ENCODE assay signal across 8 cellular contexts in genomic region chr20:1777476-1777820, GRCh38.
DNase-seq lines count a peak whose midpoint lies in the region; ATAC-seq, FAIRE-seq and TF ChIP-seq lines count a peak whose summit lies in the region.

No MANE protein-coding gene starts in this region.

- H3K27me3 Mint-ChIP-seq in astrocyte (ENCODE audit: low read depth, unreplicated experiment) (peaks cover 11% of the 10 kb centered on the region), natural killer cell (ENCODE audit: low read depth in 2 of 2) (peaks cover 11 to 15% of the 10 kb centered on the region in 2 donors)

- H3K27ac ChIP-seq in BLaER1 (no peak overlapping the region), HEK293 (ENCODE audit: extremely low read depth, low read depth, low read length) (no peak overlapping the region), astrocyte (ENCODE audit: low read depth, low read length) (no peak overlapping the region)

- CTCF ChIA-PET in HEK293 (lab: Yijun Ruan, JAX): interaction anchor here (0.6 to 2.9 kb wide), 46 partner anchors 9 to 676 kb away, joined by 3 to 70 read pairs (median 4); partner anchors contain the start of gene NSFL1C

- TF ChIP-seq CTCF in HEK293 (tag by site-specific recombination; IDR thresholded peaks at IDR 0.05) (no peak), astrocyte (IDR thresholded peaks at IDR 0.05; ENCODE audit: insufficient read depth, low read depth, low read length) (no peak), natural killer cell (IDR thresholded peaks at IDR 0.05) (no peak), omental fat pad (IDR thresholded peaks at IDR 0.05) (no peak)

- DNase-seq in astrocyte (ENCODE audit: low read depth) (no peak), natural killer cell (no peak), NAMALWA (ENCODE audit: low spot score) (no peak), NOMO-1 treated with dmso at 0.1 percent for 144 hours (lab: John Stamatoyannopoulos, UW; ENCODE audit: unreplicated experiment) (no peak), omental fat pad (ENCODE audit: low spot score) (no peak)

- H3K36me3 Mint-ChIP-seq in astrocyte (ENCODE audit: low read depth, unreplicated experiment) (peaks cover 3% of the 10 kb centered on the region), natural killer cell (no peaks in the 10 kb centered on the region)

- H3K27me3 ChIP-seq in BLaER1: no peaks in the 10 kb centered on the region
- H3K27me3 ChIP-seq in astrocyte (ENCODE audit: insufficient read depth, low read length): no peaks in the 10 kb centered on the region

- peak overlapping the region; percentile 85 for H2AFZ ChIP-seq in astrocyte (ENCODE audit: low read depth, low read length)

- peaks cover 12% of the 10 kb centered on the region for H3K79me2 ChIP-seq in astrocyte (ENCODE audit: insufficient read depth, low read length)

- POLR2A ChIA-PET in HEK293 (lab: Yijun Ruan, JAX): interaction anchor here (0.6 to 1.4 kb wide), 8 partner anchors 11 to 304 kb away, joined by 3 to 11 read pairs (median 4); no protein-coding TSS in a partner anchor

- H3K9me3 Mint-ChIP-seq in astrocyte (ENCODE audit: unreplicated experiment) (no peaks in the 10 kb centered on the region), natural killer cell (no peaks in the 10 kb centered on the region)

- H4K20me1 ChIP-seq in BLaER1 (no peaks in the 10 kb centered on the region), astrocyte (ENCODE audit: insufficient read depth, low read length) (no peaks in the 10 kb centered on the region)

- H3K4me3 Mint-ChIP-seq in astrocyte (ENCODE audit: unreplicated experiment) (peak overlapping the region; percentile 91), natural killer cell (peak overlapping the region; percentile 92)

- peak overlapping the region; percentile 76; the same call in 1 of the 2 replicates for H3K4me3 ChIP-seq in BLaER1
- H3K4me3 ChIP-seq in HEK293 (ENCODE audit: low read depth, low read length): no peak overlapping the region
- H3K4me3 ChIP-seq in astrocyte (ENCODE audit: insufficient read depth, low read depth, low read length): no peak overlapping the region

- H3K4me2 ChIP-seq in BLaER1 (peak overlapping the region; percentile 85), astrocyte (ENCODE audit: low read length) (peak overlapping the region; percentile 93)

- intact Hi-C loops in natural killer cell (cut with micrococcal nuclease): loop anchor here (10.0 kb wide), 1 partner anchor 463 kb away; no protein-coding TSS in a partner anchor

- H3K4me1 Mint-ChIP-seq in astrocyte (ENCODE audit: low read depth, unreplicated experiment): peaks cover 11% of the 10 kb centered on the region
- H3K4me1 Mint-ChIP-seq in natural killer cell: peaks cover 19 to 21% of the 10 kb centered on the region in 2 donors

- no peaks in the 10 kb centered on the region for H3K36me3 ChIP-seq in BLaER1
- H3K36me3 ChIP-seq in HEK293 (ENCODE audit: control insufficient read depth in 2 of 2, insufficient read depth in 1 of 2, low read length in 2 of 2): no peaks in the 10 kb centered on the region
- no peaks in the 10 kb centered on the region for H3K36me3 ChIP-seq in astrocyte (ENCODE audit: insufficient read depth, low read length)

- H3K27ac Mint-ChIP-seq in astrocyte (ENCODE audit: unreplicated experiment): no peak overlapping the region
- peak overlapping the region; percentile 51 to 81 for H3K27ac Mint-ChIP-seq in natural killer cell

- H3K4me1 ChIP-seq in BLaER1 (peaks cover 9% of the 10 kb centered on the region), HEK293 (ENCODE audit: control insufficient read depth, insufficient read depth, low read length) (peaks cover 4% of the 10 kb centered on the region), astrocyte (ENCODE audit: insufficient read depth, low read length) (peaks cover 9% of the 10 kb centered on the region)

- H3K9me3 ChIP-seq in BLaER1: no peaks in the 10 kb centered on the region
- H3K9me3 ChIP-seq in HEK293 (ENCODE audit: control insufficient read depth, insufficient read depth, low read depth, low read length): no peaks in the 10 kb centered on the region
- H3K9me3 ChIP-seq in astrocyte (ENCODE audit: insufficient read depth, low read depth, low read length): no peaks in the 10 kb centered on the region

- H3K9ac ChIP-seq in BLaER1 (no peak overlapping the region), astrocyte (ENCODE audit: low read length) (peak overlapping the region; percentile 91)

- FAIRE-seq in astrocyte (lab: Jason Lieb, UNC): no peak

- no peak for ATAC-seq in natural killer cell
- no peak for ATAC-seq in omental fat pad (ENCODE audit: low FRiP score)
- ATAC-seq in GM18502 (IDR thresholded peaks at IDR 0.05; ENCODE audit: poor library complexity, unreplicated experiment): no peak

TF ChIP-seq in HEK293, 187 proteins besides CTCF, POLR2A, EP300 and RAD21:
- TF ChIP-seq, protein P1, sequence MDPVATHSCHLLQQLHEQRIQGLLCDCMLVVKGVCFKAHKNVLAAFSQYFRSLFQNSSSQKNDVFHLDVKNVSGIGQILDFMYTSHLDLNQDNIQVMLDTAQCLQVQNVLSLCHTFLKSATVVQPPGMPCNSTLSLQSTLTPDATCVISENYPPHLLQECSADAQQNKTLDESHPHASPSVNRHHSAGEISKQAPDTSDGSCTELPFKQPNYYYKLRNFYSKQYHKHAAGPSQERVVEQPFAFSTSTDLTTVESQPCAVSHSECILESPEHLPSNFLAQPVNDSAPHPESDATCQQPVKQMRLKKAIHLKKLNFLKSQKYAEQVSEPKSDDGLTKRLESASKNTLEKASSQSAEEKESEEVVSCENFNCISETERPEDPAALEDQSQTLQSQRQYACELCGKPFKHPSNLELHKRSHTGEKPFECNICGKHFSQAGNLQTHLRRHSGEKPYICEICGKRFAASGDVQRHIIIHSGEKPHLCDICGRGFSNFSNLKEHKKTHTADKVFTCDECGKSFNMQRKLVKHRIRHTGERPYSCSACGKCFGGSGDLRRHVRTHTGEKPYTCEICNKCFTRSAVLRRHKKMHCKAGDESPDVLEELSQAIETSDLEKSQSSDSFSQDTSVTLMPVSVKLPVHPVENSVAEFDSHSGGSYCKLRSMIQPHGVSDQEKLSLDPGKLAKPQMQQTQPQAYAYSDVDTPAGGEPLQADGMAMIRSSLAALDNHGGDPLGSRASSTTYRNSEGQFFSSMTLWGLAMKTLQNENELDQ (tag by site-specific recombination; IDR thresholded peaks at IDR 0.05; ENCODE audit: low read depth): no peak
- TF ChIP-seq ZBTB17 (tag by site-specific recombination; IDR thresholded peaks at IDR 0.05): 0 out of 2 replicates have a peak, but pooled peaks have one; percentile 4
- no peak for TF ChIP-seq ZNF223 (tag by site-specific recombination; IDR thresholded peaks at IDR 0.05)
- TF ChIP-seq ZNF394 (tag by site-specific recombination; IDR thresholded peaks at IDR 0.05; ENCODE audit: borderline replicate concordance): 0 out of 2 replicates have a peak, but pooled peaks have one; percentile 36
- TF ChIP-seq SETDB1 (IDR thresholded peaks at IDR 0.05; ENCODE audit: insufficient read length, low read length): no peak
- TF ChIP-seq ZNF335 (tag by site-specific recombination; conservative IDR thresholded peaks at IDR 0.05): peak; percentile 91
- TF ChIP-seq, protein P2, sequence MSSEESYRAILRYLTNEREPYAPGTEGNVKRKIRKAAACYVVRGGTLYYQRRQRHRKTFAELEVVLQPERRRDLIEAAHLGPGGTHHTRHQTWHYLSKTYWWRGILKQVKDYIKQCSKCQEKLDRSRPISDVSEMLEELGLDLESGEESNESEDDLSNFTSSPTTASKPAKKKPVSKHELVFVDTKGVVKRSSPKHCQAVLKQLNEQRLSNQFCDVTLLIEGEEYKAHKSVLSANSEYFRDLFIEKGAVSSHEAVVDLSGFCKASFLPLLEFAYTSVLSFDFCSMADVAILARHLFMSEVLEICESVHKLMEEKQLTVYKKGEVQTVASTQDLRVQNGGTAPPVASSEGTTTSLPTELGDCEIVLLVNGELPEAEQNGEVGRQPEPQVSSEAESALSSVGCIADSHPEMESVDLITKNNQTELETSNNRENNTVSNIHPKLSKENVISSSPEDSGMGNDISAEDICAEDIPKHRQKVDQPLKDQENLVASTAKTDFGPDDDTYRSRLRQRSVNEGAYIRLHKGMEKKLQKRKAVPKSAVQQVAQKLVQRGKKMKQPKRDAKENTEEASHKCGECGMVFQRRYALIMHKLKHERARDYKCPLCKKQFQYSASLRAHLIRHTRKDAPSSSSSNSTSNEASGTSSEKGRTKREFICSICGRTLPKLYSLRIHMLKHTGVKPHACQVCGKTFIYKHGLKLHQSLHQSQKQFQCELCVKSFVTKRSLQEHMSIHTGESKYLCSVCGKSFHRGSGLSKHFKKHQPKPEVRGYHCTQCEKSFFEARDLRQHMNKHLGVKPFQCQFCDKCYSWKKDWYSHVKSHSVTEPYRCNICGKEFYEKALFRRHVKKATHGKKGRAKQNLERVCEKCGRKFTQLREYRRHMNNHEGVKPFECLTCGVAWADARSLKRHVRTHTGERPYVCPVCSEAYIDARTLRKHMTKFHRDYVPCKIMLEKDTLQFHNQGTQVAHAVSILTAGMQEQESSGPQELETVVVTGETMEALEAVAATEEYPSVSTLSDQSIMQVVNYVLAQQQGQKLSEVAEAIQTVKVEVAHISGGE (tag by site-specific recombination; conservative IDR thresholded peaks at IDR 0.05; ENCODE audit: low read depth): 0 out of 2 replicates have a peak, but pooled peaks have one; percentile 3
